8 cellular contexts compared by ENCODE assay signal in the genomic region with DNA sequence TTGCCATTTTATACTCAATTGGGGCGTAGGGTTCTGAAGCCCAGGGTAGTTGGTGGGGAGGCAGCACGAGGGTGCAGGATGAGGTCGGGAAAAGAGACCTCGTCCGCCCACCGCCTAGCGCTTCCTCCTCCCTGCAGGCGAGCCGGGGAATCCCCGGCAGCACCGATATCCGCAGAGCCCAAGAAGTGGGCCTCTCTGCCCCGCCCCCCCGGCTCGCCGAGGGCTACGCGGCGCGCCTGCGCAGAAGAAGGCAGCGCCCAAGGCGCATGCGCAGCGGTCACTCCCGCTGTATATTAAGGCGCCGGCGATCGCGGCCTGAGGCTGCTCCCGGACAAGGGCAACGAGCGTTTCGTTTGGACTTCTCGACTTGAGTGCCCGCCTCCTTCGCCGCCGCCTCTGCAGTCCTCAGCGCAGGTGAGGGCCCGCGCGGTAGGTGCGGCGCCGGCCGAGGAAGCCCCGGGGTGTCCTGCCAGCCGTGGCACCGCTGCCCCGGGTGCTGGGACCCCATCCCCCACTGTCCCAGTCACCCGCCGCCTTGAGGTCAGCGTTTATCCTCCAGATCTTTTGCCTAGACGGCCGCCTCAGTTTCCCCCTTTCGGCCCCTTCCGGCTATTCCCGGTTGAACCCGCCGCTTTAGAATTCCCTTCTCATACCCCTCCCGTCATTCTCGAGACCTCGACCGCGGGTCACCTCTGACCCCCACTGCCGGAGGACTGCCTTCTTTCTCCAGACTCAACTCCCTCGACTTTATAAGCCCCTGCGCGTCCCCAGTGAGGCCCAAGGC. TPM values are rescaled to one million over a fixed set of nuclear protein-coding genes. Genes with fewer than 3 reads are reported as not detected.
A peak's percentile ranks its signal among the peaks of the same experiment; 100 is the strongest.
DNase-seq lines count a peak whose midpoint lies in the region; ATAC-seq and TF ChIP-seq lines count a peak whose summit lies in the region.

A gene (plus strand): TSS at position 319 of the 784 bp plus-strand sequence. CDS start 1,082 bp downstream, outside the sequence.

- peak within 1 kb of the TSS; percentile 81 to 95 (median 89) for H3K27ac Mint-ChIP-seq in IgD-negative memory B cell
- peak within 1 kb of the TSS; percentile 96 for H3K27ac Mint-ChIP-seq in activated T-cell treated with anti-CD3 and anti-CD28 coated beads, Interleukin-2, amount 50 U/mL, for 24 hours

- peak within 1 kb of the TSS; percentile 79 for H3K27ac ChIP-seq in muscle layer of colon (ENCODE audit: low read depth, low read length)

- peak within 1 kb of the TSS; percentile 90 to 95 for H3K4me3 ChIP-seq in muscle layer of colon (ENCODE audit: low read depth in 1 of 2, low read length in 2 of 2)

- ATAC-seq in GM21529 (IDR thresholded peaks at IDR 0.05; ENCODE audit: unreplicated experiment) (peak; percentile 81), esophagus mucosa (peak; percentile 80)

- peak within 1 kb of the TSS; percentile 90 to 99 (median 94) for H3K4me3 Mint-ChIP-seq in IgD-negative memory B cell
- peak within 1 kb of the TSS; percentile 98 for H3K4me3 Mint-ChIP-seq in activated T-cell treated with anti-CD3 and anti-CD28 coated beads, Interleukin-2, amount 50 U/mL, for 24 hours

- H3K36me3 ChIP-seq in muscle layer of colon (ENCODE audit: insufficient read depth, low read length): peaks cover 32% of the 10 kb centered on the region

- no peaks in the 10 kb centered on the region for H3K27me3 ChIP-seq in muscle layer of colon (ENCODE audit: control insufficient read depth in 1 of 2, insufficient read depth in 2 of 2, low read length in 2 of 2)

- peak; percentile 84 for DNase-seq in DMS53 (lab: John Stamatoyannopoulos, UW)
- peak; percentile 97 for DNase-seq in activated T-cell treated with anti-CD3 and anti-CD28 coated beads, Interleukin-2, amount 50 U/mL, for 24 hours
- DNase-seq in stimulated activated CD8-positive, alpha-beta memory T cell treated with anti-CD3 and anti-CD28 coated beads, Interleukin-7, amount 100 ng/mL, for 24 hours (ENCODE audit: low read depth): peak; percentile 89

- H3K4me1 ChIP-seq in muscle layer of colon (ENCODE audit: insufficient read depth, low read length): peaks cover 39% of the 10 kb centered on the region

- H3K4me1 Mint-ChIP-seq in IgD-negative memory B cell: peaks cover 14 to 30% (median 22%) of the 10 kb centered on the region in 3 donors
- H3K4me1 Mint-ChIP-seq in activated T-cell treated with anti-CD3 and anti-CD28 coated beads, Interleukin-2, amount 50 U/mL, for 24 hours (ENCODE audit: low read depth): peaks cover 59% of the 10 kb centered on the region

- no peaks in the 10 kb centered on the region for H3K9me3 Mint-ChIP-seq in IgD-negative memory B cell
- no peaks in the 10 kb centered on the region for H3K9me3 Mint-ChIP-seq in activated T-cell treated with anti-CD3 and anti-CD28 coated beads, Interleukin-2, amount 50 U/mL, for 24 hours

- H3K9ac ChIP-seq in muscle layer of colon (ENCODE audit: low read length): peak within 1 kb of the TSS; percentile 85

- no peaks in the 10 kb centered on the region for H3K27me3 Mint-ChIP-seq in IgD-negative memory B cell
- no peaks in the 10 kb centered on the region for H3K27me3 Mint-ChIP-seq in activated T-cell treated with anti-CD3 and anti-CD28 coated beads, Interleukin-2, amount 50 U/mL, for 24 hours

- peaks cover 3% of the 10 kb centered on the region for H3K36me3 Mint-ChIP-seq in IgD-negative memory B cell
- peaks cover 46% of the 10 kb centered on the region for H3K36me3 Mint-ChIP-seq in activated T-cell treated with anti-CD3 and anti-CD28 coated beads, Interleukin-2, amount 50 U/mL, for 24 hours (ENCODE audit: low read depth)

- no peaks in the 10 kb centered on the region for H3K9me3 ChIP-seq in muscle layer of colon (ENCODE audit: low read length)

TF ChIP-seq in PFSK-1, 5 proteins besides CTCF, POLR2A, EP300 and RAD21:
- TF ChIP-seq TAF1 (IDR thresholded peaks at IDR 0.05; ENCODE audit: borderline replicate concordance, insufficient read depth, low read length) (0 out of 2 replicates have a peak, but pooled peaks have one; percentile 56), POLR2AphosphoS5 (IDR thresholded peaks at IDR 0.05; ENCODE audit: low read depth, low read length) (peak; percentile 95), SIN3A (IDR thresholded peaks at IDR 0.05; ENCODE audit: borderline replicate concordance, insufficient read depth, low read length) (no peak), FOXP2 (optimal IDR thresholded peaks at IDR 0.05; ENCODE audit: borderline replicate concordance, extremely low read depth, extremely low read length, insufficient read depth) (peak; percentile 71)
- TF ChIP-seq, protein P1, sequence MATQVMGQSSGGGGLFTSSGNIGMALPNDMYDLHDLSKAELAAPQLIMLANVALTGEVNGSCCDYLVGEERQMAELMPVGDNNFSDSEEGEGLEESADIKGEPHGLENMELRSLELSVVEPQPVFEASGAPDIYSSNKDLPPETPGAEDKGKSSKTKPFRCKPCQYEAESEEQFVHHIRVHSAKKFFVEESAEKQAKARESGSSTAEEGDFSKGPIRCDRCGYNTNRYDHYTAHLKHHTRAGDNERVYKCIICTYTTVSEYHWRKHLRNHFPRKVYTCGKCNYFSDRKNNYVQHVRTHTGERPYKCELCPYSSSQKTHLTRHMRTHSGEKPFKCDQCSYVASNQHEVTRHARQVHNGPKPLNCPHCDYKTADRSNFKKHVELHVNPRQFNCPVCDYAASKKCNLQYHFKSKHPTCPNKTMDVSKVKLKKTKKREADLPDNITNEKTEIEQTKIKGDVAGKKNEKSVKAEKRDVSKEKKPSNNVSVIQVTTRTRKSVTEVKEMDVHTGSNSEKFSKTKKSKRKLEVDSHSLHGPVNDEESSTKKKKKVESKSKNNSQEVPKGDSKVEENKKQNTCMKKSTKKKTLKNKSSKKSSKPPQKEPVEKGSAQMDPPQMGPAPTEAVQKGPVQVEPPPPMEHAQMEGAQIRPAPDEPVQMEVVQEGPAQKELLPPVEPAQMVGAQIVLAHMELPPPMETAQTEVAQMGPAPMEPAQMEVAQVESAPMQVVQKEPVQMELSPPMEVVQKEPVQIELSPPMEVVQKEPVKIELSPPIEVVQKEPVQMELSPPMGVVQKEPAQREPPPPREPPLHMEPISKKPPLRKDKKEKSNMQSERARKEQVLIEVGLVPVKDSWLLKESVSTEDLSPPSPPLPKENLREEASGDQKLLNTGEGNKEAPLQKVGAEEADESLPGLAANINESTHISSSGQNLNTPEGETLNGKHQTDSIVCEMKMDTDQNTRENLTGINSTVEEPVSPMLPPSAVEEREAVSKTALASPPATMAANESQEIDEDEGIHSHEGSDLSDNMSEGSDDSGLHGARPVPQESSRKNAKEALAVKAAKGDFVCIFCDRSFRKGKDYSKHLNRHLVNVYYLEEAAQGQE (IDR thresholded peaks at IDR 0.05; ENCODE audit: insufficient read depth in 1 of 2, low read depth in 2 of 2, low read length in 2 of 2): 0 out of 4 replicates have a peak, but pooled peaks of 1 of the 2 experiments have one; percentile 19
TF ChIP-seq in PFSK-1: peak in this region for 4.

RNA-seq across cellular contexts. Expression of the gene that starts here (rescaled TPM):
- polyA plus RNA-seq in IgD-negative memory B cell: 24.8 TPM
- polyA plus RNA-seq in PFSK-1 (2012; ENCODE audit: insufficient read length, low read depth): 73.7 TPM
- total RNA-seq in esophagus mucosa: 45.2 TPM

Comparison
In these comparisons a context has a peak if more than half of its experiments do, and no peak if none do; other contexts are left out.
1. Peak in every context shown above with its lines: DNase-seq, ATAC-seq, H3K4me3 ChIP-seq and H3K27ac ChIP-seq.